ENCODE assay signal across 9 cellular contexts in genomic region chr3:33277193-33277882, GRCh38. TPM values are rescaled to one million over a fixed set of nuclear protein-coding genes. Genes with fewer than 3 reads are reported as not detected.
DNase-seq lines count a peak whose midpoint lies in the region; ATAC-seq and TF ChIP-seq lines count a peak whose summit lies in the region.
"Had no signal": no experiment of that assay in that cellular context is flagged by ENCODE, and none has a peak within 500 bp of the region (broad histone marks: within the 10 kb centered on the region; RNA-seq: fewer than 3 reads in every experiment).

Gene FBXL2 (plus strand): TSS chr3:33277442. CDS start chr3:33277513, 71 bp downstream.

- H3K4me3 ChIP-seq in esophagus muscularis mucosa (peak within 1 kb of the TSS; percentile 80 to 97 (median 86)), mucosa of stomach (ENCODE audit: low read length) (peak within 1 kb of the TSS; percentile 49)

- H3K27ac ChIP-seq in esophagus muscularis mucosa (replicated peaks in 1 of 4) (peak within 1 kb of the TSS; percentile 65 to 78 (median 68)), temporal lobe (ENCODE audit: low read depth, low read length) (no peak within 1 kb of the TSS)
- H3K27ac ChIP-seq: neutrophil had no signal

- intact Hi-C loops in esophagus muscularis mucosa (cut with DNase I), result no loop called here

- no peak for TF ChIP-seq POLR2A in esophagus muscularis mucosa (IDR thresholded peaks at IDR 0.05; ENCODE audit: low read depth)

- H3K36me3 ChIP-seq in esophagus muscularis mucosa (no peaks in the 10 kb centered on the region), mucosa of stomach (ENCODE audit: control insufficient read depth, insufficient read depth, low read length) (no peaks in the 10 kb centered on the region)
- H3K36me3 ChIP-seq: neutrophil had no signal

- 3% methylated on average over 20 of the region's 63 CpGs for WGBS in esophagus muscularis mucosa

- no peak for TF ChIP-seq EP300 in esophagus muscularis mucosa (IDR thresholded peaks at IDR 0.05)

- DNase-seq in EH (ENCODE audit: low read depth), result peak; percentile 72
- peak; percentile 65 for DNase-seq in H4 (ENCODE audit: low spot score)
- peak; percentile 14 for DNase-seq in NCI-H1417 treated with DMSO at 0.1 percent for 48 hours (lab: John Stamatoyannopoulos, UW)
- peak; percentile 31 for DNase-seq in activated CD4-positive, CD25-positive, alpha-beta regulatory T cell treated with anti-CD3 and anti-CD28 coated beads, Interleukin-2, amount 50 U/mL, for 72 hours
- no peak for DNase-seq in esophagus muscularis mucosa (ENCODE audit: extremely low spot score)

- peaks cover 6 to 21% (median 12%) of the 10 kb centered on the region in 4 donors for H3K4me1 ChIP-seq in esophagus muscularis mucosa
- H3K4me1 ChIP-seq in mucosa of stomach (ENCODE audit: control insufficient read depth, insufficient read depth, low read length), result no peaks in the 10 kb centered on the region

- no peak for ATAC-seq in HG03378 (IDR thresholded peaks at IDR 0.05; ENCODE audit: unreplicated experiment)

- peak within 1 kb of the TSS; percentile 80 for H3K9ac ChIP-seq in mucosa of stomach (ENCODE audit: low read length)

- H3K27me3 ChIP-seq in esophagus muscularis mucosa, result no peaks in the 10 kb centered on the region
- H3K27me3 ChIP-seq in mucosa of stomach (ENCODE audit: control insufficient read depth, insufficient read depth, low read length), result no peaks in the 10 kb centered on the region

- no peaks in the 10 kb centered on the region for H3K9me3 ChIP-seq in esophagus muscularis mucosa
- H3K9me3 ChIP-seq in mucosa of stomach (ENCODE audit: control insufficient read depth, low read length), result no peaks in the 10 kb centered on the region
- H3K9me3 ChIP-seq: neutrophil had no signal

- TF ChIP-seq CTCF in esophagus muscularis mucosa (IDR thresholded peaks at IDR 0.05), result no peak

RNA-seq across cellular contexts. Expression of gene FBXL2, which starts in this region (rescaled TPM):
- 3.0 and 3.8 TPM in 2 replicates for total RNA-seq in H4 (2014; rRNA removed; shearing (Covaris generic))
- 10 to 100 TPM in 1 of 4 donors, 1 to 10 TPM in 3; 5.4 to 10.9 (median 6.9) TPM for total RNA-seq in esophagus muscularis mucosa
- 43.8 TPM for total RNA-seq in temporal lobe
